In genomic region chr1:220528049-220528678, GRCh38 we compare ENCODE assay signal across 8 cellular contexts. TPM values are rescaled to one million over a fixed set of nuclear protein-coding genes. Genes with fewer than 3 reads are reported as not detected.
A peak's percentile ranks its signal among the peaks of the same experiment; 100 is the strongest.
DNase-seq lines count a peak whose midpoint lies in the region; ATAC-seq and TF ChIP-seq lines count a peak whose summit lies in the region.

Gene MARK1 (plus strand): TSS chr1:220528136. CDS start chr1:220528823, 687 bp downstream.

- peak within 1 kb of the TSS in 3 of 5 donors; percentile 54 to 85 (median 80) for H3K27ac ChIP-seq in adrenal gland
- H3K27ac ChIP-seq in heart right ventricle = peak within 1 kb of the TSS; percentile 84 to 95 (median 93)
- peak within 1 kb of the TSS; percentile 31 to 71 for H3K27ac ChIP-seq in ovary

- ATAC-seq in HG02759 (IDR thresholded peaks at IDR 0.05; ENCODE audit: unreplicated experiment) (peak; percentile 66), heart right ventricle (peak; percentile 91 to 94 (median 93))

- H3K9me3 ChIP-seq in adrenal gland (replicated peaks in 1 of 3) (no peaks in the 10 kb centered on the region), heart right ventricle (peaks cover 0 to 1% (median 0%) of the 10 kb centered on the region in 11 donors), ovary (no peaks in the 10 kb centered on the region)

- peaks cover 0 to 11% of the 10 kb centered on the region in 2 donors for H3K4me1 ChIP-seq in adrenal gland (replicated peaks in 1 of 2)
- peaks cover 0 to 29% (median 11%) of the 10 kb centered on the region in 9 donors for H3K4me1 ChIP-seq in heart right ventricle
- peaks cover 3% of the 10 kb centered on the region for H3K4me1 ChIP-seq in ovary (ENCODE audit: insufficient read depth)

- H3K4me3 ChIP-seq in GM12865 (ENCODE audit: low read depth, low read length) = peak within 1 kb of the TSS; percentile 53
- H3K4me3 ChIP-seq in adrenal gland = peak within 1 kb of the TSS in 3 of 4 donors; percentile 41 to 87 (median 67)
- H3K4me3 ChIP-seq in heart right ventricle = peak within 1 kb of the TSS; percentile 71 to 95 (median 84)
- H3K4me3 ChIP-seq in ovary = peak within 1 kb of the TSS; percentile 55

- H3K27me3 ChIP-seq in adrenal gland (no peaks in the 10 kb centered on the region), heart right ventricle (peaks cover 0 to 67% (median 5%) of the 10 kb centered on the region in 7 donors), ovary (no peaks in the 10 kb centered on the region)

- no peak for TF ChIP-seq EP300 in ovary (IDR thresholded peaks at IDR 0.05)

- H3K36me3 ChIP-seq in adrenal gland (replicated peaks in 1 of 2) (no peaks in the 10 kb centered on the region), heart right ventricle (no peaks in the 10 kb centered on the region), ovary (no peaks in the 10 kb centered on the region)

- TF ChIP-seq CTCF in GM12865 (IDR thresholded peaks at IDR 0.05; ENCODE audit: insufficient read depth, low read depth, low read length, missing control alignments) (no peak), adrenal gland (IDR thresholded peaks at IDR 0.05) (no peak), heart right ventricle (IDR thresholded peaks at IDR 0.05) (no peak), ovary (IDR thresholded peaks at IDR 0.05) (no peak)

- DNase-seq in 8988T (peak; percentile 63), GM12865 (ENCODE audit: low read depth) (peak; percentile 57), NCI-H2227 treated with DMSO at 0.1 percent for 48 hours (lab: John Stamatoyannopoulos, UW) (peak; percentile 8), adrenal gland (peak; percentile 35 to 82 (median 51)), heart right ventricle (peak; percentile 82 to 83), ovary (peak; percentile 18 to 58 (median 35)), cortex of kidney (lab: John Stamatoyannopoulos, UW) (no peak)

- WGBS in adrenal gland, 4 donors = 0 to 3% (median 1%) methylated on average over 7 to 87 of the region's 87 CpGs
- 0% methylated on average over 48 to 87 of the region's 87 CpGs for WGBS in heart right ventricle, 2 donors
- 0 to 1% (median 0%) methylated on average over 66 to 87 of the region's 87 CpGs for WGBS in ovary, 3 donors

- peak in 1 of 2 donors; percentile 28 for TF ChIP-seq POLR2A in adrenal gland (IDR thresholded peaks at IDR 0.05)
- TF ChIP-seq POLR2A in ovary (IDR thresholded peaks at IDR 0.05) = no peak

- intact Hi-C loops in adrenal gland (cut with DNase I) (no loop called here), heart right ventricle (cut with DNase I) (loop anchor here in 4 of 10 donors (5.0 to 10.0 kb wide), 2 partner anchors 226 to 233 kb away; no protein-coding TSS in a partner anchor), ovary (cut with DNase I) (no loop called here)

RNA-seq across cellular contexts. Expression of gene MARK1, which starts in this region (rescaled TPM):
- total RNA-seq in adrenal gland = 1 to 10 TPM; 1.7 to 9.1 (median 3.9) TPM
- 1 to 10 TPM; 2.6 to 5.0 (median 2.9) TPM for polyA plus RNA-seq in adrenal gland
- 10 to 100 TPM; 11.3 to 19.0 (median 15.5) TPM for total RNA-seq in heart right ventricle
- polyA plus RNA-seq in heart right ventricle = 1 to 10 TPM; 6.9 to 7.2 TPM
- 1 to 10 TPM; 1.8 to 4.2 (median 2.8) TPM for total RNA-seq in ovary
- polyA plus RNA-seq in ovary = 1 to 10 TPM; 1.2 to 8.1 TPM
